In genomic region chr3:72155391-72156064, GRCh38 we compare ENCODE assay signal across 1 cellular context.
TF ChIP-seq lines count a peak whose summit lies in the region.

No MANE protein-coding gene starts in this region.

TF ChIP-seq in HepG2, 621 proteins besides CTCF, POLR2A, EP300 and RAD21 (continued from another document and continues in another):
- TF ChIP-seq, protein P1, sequence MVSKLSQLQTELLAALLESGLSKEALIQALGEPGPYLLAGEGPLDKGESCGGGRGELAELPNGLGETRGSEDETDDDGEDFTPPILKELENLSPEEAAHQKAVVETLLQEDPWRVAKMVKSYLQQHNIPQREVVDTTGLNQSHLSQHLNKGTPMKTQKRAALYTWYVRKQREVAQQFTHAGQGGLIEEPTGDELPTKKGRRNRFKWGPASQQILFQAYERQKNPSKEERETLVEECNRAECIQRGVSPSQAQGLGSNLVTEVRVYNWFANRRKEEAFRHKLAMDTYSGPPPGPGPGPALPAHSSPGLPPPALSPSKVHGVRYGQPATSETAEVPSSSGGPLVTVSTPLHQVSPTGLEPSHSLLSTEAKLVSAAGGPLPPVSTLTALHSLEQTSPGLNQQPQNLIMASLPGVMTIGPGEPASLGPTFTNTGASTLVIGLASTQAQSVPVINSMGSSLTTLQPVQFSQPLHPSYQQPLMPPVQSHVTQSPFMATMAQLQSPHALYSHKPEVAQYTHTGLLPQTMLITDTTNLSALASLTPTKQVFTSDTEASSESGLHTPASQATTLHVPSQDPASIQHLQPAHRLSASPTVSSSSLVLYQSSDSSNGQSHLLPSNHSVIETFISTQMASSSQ (IDR thresholded peaks at IDR 0.05; ENCODE audit: low read depth) = 0 out of 2 replicates have a peak, but pooled peaks have one; percentile 13
- TF ChIP-seq, protein P1 (CRISPR knock-in tag; IDR thresholded peaks at IDR 0.05; ENCODE audit: borderline replicate concordance) = no peak; the same call in 1 of the 2 replicates
- TF ChIP-seq SNAI1 (CRISPR knock-in tag; IDR thresholded peaks at IDR 0.05; ENCODE audit: borderline replicate concordance) = no peak
- peak; percentile 45; the same call in 1 of the 2 replicates for TF ChIP-seq ARID4A (CRISPR knock-in tag; IDR thresholded peaks at IDR 0.05; ENCODE audit: borderline replicate concordance)
- TF ChIP-seq ZNF891 (CRISPR knock-in tag; IDR thresholded peaks at IDR 0.05) = peak; percentile 41; the same call in 1 of the 2 replicates
- peak; percentile 30; the same call in 1 of the 2 replicates for TF ChIP-seq ZNF609 (CRISPR knock-in tag; IDR thresholded peaks at IDR 0.05; ENCODE audit: borderline replicate concordance)
- no peak for TF ChIP-seq ZFP41 (CRISPR knock-in tag; IDR thresholded peaks at IDR 0.05; ENCODE audit: borderline replicate concordance)
- TF ChIP-seq CCAR2 (optimal IDR thresholded peaks at IDR 0.05; ENCODE audit: low read depth, low read length) = no peak
- no peak for TF ChIP-seq ZNF160 (CRISPR knock-in tag; IDR thresholded peaks at IDR 0.05)
- peak; percentile 47; the same call in 1 of the 2 replicates for TF ChIP-seq SMAD3 (CRISPR knock-in tag; IDR thresholded peaks at IDR 0.05)
- TF ChIP-seq ETV5 (CRISPR knock-in tag; IDR thresholded peaks at IDR 0.05; ENCODE audit: borderline replicate concordance) = 0 out of 2 replicates have a peak, but pooled peaks have one; percentile 62
- no peak for TF ChIP-seq EEA1 (CRISPR knock-in tag; IDR thresholded peaks at IDR 0.05; ENCODE audit: borderline replicate concordance)
- TF ChIP-seq, protein P2, sequence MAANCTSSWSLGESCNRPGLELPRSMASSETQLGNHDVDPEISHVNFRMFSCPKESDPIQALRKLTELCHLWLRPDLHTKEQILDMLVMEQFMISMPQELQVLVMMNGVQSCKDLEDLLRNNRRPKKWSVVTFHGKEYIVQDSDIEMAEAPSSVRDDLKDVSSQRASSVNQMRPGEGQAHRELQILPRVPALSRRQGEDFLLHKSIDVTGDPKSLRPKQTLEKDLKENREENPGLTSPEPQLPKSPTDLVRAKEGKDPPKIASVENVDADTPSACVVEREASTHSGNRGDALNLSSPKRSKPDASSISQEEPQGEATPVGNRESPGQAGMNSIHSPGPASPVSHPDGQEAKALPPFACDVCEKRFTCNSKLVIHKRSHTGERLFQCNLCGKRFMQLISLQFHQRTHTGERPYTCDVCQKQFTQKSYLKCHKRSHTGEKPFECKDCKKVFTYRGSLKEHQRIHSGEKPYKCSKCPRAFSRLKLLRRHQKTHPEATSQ (CRISPR knock-in tag; IDR thresholded peaks at IDR 0.05; ENCODE audit: borderline replicate concordance) = 0 out of 2 replicates have a peak, but pooled peaks have one; percentile 47
- TF ChIP-seq ELF1 (CRISPR knock-in tag; IDR thresholded peaks at IDR 0.05) = peak; percentile 37; the same call in 1 of the 2 replicates
- 0 out of 2 replicates have a peak, but pooled peaks have one; percentile 9 for TF ChIP-seq FOXJ3 (CRISPR knock-in tag; IDR thresholded peaks at IDR 0.05; ENCODE audit: borderline replicate concordance)
- peak; percentile 17 for TF ChIP-seq ASH2L (IDR thresholded peaks at IDR 0.05; ENCODE audit: insufficient read length, low read depth, low read length)
- no peak for TF ChIP-seq GMEB2 (CRISPR knock-in tag; IDR thresholded peaks at IDR 0.05; ENCODE audit: low read depth)
- TF ChIP-seq RFX1 (IDR thresholded peaks at IDR 0.05) = no peak
- TF ChIP-seq FOXK2 (IDR thresholded peaks at IDR 0.05) = no peak
- TF ChIP-seq HNF1B (CRISPR knock-in tag; IDR thresholded peaks at IDR 0.05) = peak; percentile 67; the same call in 1 of the 2 replicates
- TF ChIP-seq ZNF607 (CRISPR knock-in tag; IDR thresholded peaks at IDR 0.05; ENCODE audit: borderline replicate concordance) = no peak
- TF ChIP-seq BCL6 (CRISPR knock-in tag; IDR thresholded peaks at IDR 0.05) = peak; percentile 28; the same call in 1 of the 2 replicates
- no peak for TF ChIP-seq NONO (IDR thresholded peaks at IDR 0.05)
- 0 out of 2 replicates have a peak, but pooled peaks have one; percentile 5 for TF ChIP-seq NONO (CRISPR knock-in tag; conservative IDR thresholded peaks at IDR 0.05)
- no peak for TF ChIP-seq HOXD1 (CRISPR knock-in tag; IDR thresholded peaks at IDR 0.05)
- TF ChIP-seq, protein P3, sequence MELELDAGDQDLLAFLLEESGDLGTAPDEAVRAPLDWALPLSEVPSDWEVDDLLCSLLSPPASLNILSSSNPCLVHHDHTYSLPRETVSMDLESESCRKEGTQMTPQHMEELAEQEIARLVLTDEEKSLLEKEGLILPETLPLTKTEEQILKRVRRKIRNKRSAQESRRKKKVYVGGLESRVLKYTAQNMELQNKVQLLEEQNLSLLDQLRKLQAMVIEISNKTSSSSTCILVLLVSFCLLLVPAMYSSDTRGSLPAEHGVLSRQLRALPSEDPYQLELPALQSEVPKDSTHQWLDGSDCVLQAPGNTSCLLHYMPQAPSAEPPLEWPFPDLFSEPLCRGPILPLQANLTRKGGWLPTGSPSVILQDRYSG (CRISPR knock-in tag; IDR thresholded peaks at IDR 0.05) = no peak
- TF ChIP-seq MXI1 (IDR thresholded peaks at IDR 0.05; ENCODE audit: borderline replicate concordance, low read depth, low read length) = no peak; the same call in 2 of the 3 replicates
- TF ChIP-seq, protein P4, sequence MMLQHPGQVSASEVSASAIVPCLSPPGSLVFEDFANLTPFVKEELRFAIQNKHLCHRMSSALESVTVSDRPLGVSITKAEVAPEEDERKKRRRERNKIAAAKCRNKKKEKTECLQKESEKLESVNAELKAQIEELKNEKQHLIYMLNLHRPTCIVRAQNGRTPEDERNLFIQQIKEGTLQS (CRISPR knock-in tag; IDR thresholded peaks at IDR 0.05) = peak; percentile 59
- TF ChIP-seq ZNF350 (CRISPR knock-in tag; IDR thresholded peaks at IDR 0.05; ENCODE audit: borderline replicate concordance, low read depth) = 0 out of 2 replicates have a peak, but pooled peaks have one; percentile 62
- TF ChIP-seq, protein P5, sequence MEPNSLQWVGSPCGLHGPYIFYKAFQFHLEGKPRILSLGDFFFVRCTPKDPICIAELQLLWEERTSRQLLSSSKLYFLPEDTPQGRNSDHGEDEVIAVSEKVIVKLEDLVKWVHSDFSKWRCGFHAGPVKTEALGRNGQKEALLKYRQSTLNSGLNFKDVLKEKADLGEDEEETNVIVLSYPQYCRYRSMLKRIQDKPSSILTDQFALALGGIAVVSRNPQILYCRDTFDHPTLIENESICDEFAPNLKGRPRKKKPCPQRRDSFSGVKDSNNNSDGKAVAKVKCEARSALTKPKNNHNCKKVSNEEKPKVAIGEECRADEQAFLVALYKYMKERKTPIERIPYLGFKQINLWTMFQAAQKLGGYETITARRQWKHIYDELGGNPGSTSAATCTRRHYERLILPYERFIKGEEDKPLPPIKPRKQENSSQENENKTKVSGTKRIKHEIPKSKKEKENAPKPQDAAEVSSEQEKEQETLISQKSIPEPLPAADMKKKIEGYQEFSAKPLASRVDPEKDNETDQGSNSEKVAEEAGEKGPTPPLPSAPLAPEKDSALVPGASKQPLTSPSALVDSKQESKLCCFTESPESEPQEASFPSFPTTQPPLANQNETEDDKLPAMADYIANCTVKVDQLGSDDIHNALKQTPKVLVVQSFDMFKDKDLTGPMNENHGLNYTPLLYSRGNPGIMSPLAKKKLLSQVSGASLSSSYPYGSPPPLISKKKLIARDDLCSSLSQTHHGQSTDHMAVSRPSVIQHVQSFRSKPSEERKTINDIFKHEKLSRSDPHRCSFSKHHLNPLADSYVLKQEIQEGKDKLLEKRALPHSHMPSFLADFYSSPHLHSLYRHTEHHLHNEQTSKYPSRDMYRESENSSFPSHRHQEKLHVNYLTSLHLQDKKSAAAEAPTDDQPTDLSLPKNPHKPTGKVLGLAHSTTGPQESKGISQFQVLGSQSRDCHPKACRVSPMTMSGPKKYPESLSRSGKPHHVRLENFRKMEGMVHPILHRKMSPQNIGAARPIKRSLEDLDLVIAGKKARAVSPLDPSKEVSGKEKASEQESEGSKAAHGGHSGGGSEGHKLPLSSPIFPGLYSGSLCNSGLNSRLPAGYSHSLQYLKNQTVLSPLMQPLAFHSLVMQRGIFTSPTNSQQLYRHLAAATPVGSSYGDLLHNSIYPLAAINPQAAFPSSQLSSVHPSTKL (CRISPR knock-in tag; IDR thresholded peaks at IDR 0.05) = peak; percentile 71
- TF ChIP-seq RARA (CRISPR knock-in tag; IDR thresholded peaks at IDR 0.05) = peak; percentile 54; the same call in 1 of the 2 replicates
